Comparison of ENCODE assay signal across 21 cellular contexts in the genomic region with DNA sequence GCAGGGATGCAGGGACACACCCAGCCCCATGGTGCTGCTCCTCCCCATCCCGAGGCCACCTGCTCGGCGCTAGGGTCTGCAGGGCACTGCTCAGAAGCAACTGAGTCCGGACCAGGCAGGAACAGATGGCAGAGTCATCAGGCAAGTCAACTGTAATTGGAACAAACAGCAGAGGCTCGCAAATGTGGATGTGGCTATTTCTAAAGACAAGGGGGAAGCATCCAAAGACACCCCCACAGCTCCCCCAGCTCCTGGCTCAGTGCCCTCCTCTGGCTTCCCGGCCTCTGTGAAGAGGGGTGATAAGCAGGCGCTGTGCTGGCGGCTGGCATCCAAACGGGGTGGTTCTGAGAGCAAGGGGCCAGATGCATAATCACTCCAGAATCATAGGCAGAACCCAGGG.
DNase-seq lines count a peak whose midpoint lies in the region; ATAC-seq and TF ChIP-seq lines count a peak whose summit lies in the region.
"Had no signal": no experiment of that assay in that cellular context is flagged by ENCODE, and none has a peak within 500 bp of the region (broad histone marks: within the 10 kb centered on the region; RNA-seq: fewer than 3 reads in every experiment).

No MANE protein-coding gene starts in this region.

- no peak for TF ChIP-seq EP300 in SK-N-SH (IDR thresholded peaks at IDR 0.05; ENCODE audit: borderline replicate concordance in 1 of 2, low read depth in 1 of 2, low read length in 1 of 2)

- H3K4me1 ChIP-seq in SK-N-SH (ENCODE audit: control insufficient read depth in 1 of 2, insufficient read depth in 2 of 2, low read depth in 1 of 2, low read length in 1 of 2) (peaks cover 0 to 24% of the 10 kb centered on the region in 2 experiments; a peak in 1 of 4 replicates), tibial artery (no peaks in the 10 kb centered on the region)

- no peaks in the 10 kb centered on the region for H4K20me1 ChIP-seq in SK-N-SH (ENCODE audit: insufficient read depth)
- H4K20me1 ChIP-seq: BLaER1 had no signal

- no peaks in the 10 kb centered on the region for H3K9me2 ChIP-seq in SK-N-SH

- DNase-seq in SK-N-SH = peak; percentile 56
- DNase-seq in NCI-H1092 treated with DMSO at 0.1 percent for 48 hours (lab: John Stamatoyannopoulos, UW) = peak; percentile 45
- peak; percentile 74 to 86 for DNase-seq in NCI-H524 (lab: John Stamatoyannopoulos, UW)
- peak; percentile 44 for DNase-seq in retina
- no peak for DNase-seq in GDM1 (lab: John Stamatoyannopoulos, UW)
- no peak for DNase-seq in tibial artery
- DNase-seq: CD4-positive, alpha-beta memory T cell; EL; GM23248; HCEC 1CT; MG63; NCI-H1436; NCI-H2029 treated with DMSO at 0.1 percent for 48 hours; NCI-H446; NCI-H69; T-helper 1 cell had no signal

- CTCF ChIA-PET in SK-N-SH (lab: Yijun Ruan, JAX) = interaction anchor here (1.2 to 4.3 kb wide), 2 partner anchors 10 to 284 kb away, joined by 4 to 27 read pairs; no protein-coding TSS in a partner anchor

- no peaks in the 10 kb centered on the region for H3F3A ChIP-seq in SK-N-SH (replicated peaks; ENCODE audit: insufficient read depth)

- no peak for TF ChIP-seq RAD21 in SK-N-SH (IDR thresholded peaks at IDR 0.05; ENCODE audit: low read length)

- H3K27ac ChIP-seq in SK-N-SH (ENCODE audit: low read depth in 2 of 2, low read length in 1 of 2) = peak overlapping the region in 1 of 2 experiments; percentile 53; a peak in 1 of 4 replicates
- no peak overlapping the region for H3K27ac ChIP-seq in tibial artery
- H3K27ac ChIP-seq: BLaER1, GM23248, HL-60 had no signal

- ATAC-seq in SK-N-SH treated with all-trans-retinoic acid at 6 μM for 48 hours = no peak
- ATAC-seq: HepG2 had no signal

- TF ChIP-seq CTCF in SK-N-SH (IDR thresholded peaks at IDR 0.05) (no peak), tibial artery (IDR thresholded peaks at IDR 0.05) (no peak)

- no peaks in the 10 kb centered on the region for H3K27me3 ChIP-seq in SK-N-SH (ENCODE audit: insufficient read depth)
- peaks cover 0 to 3% of the 10 kb centered on the region in 2 donors for H3K27me3 ChIP-seq in tibial artery
- H3K27me3 ChIP-seq: BLaER1, MG63 had no signal

- no peak overlapping the region for H3K4me2 ChIP-seq in SK-N-SH
- H3K4me2 ChIP-seq: BLaER1 had no signal

- H3K4me3 ChIP-seq in SK-N-SH (ENCODE audit: low read depth in 2 of 2, low read length in 1 of 2) (no peak overlapping the region), tibial artery (no peak overlapping the region)
- H3K4me3 ChIP-seq: BLaER1, GM23248, K562, MG63 had no signal

- H2AFZ ChIP-seq in SK-N-SH (ENCODE audit: low read depth) = no peak overlapping the region
- H2AFZ ChIP-seq: GM23248 had no signal

- H3K9ac ChIP-seq in SK-N-SH = no peak overlapping the region
- H3K9ac ChIP-seq: BLaER1, GM23248 had no signal

- H3K36me3 ChIP-seq in SK-N-SH (replicated peaks in 1 of 2; ENCODE audit: control insufficient read depth in 1 of 2, insufficient read depth in 2 of 2, low read length in 1 of 2) (no peaks in the 10 kb centered on the region), tibial artery (no peaks in the 10 kb centered on the region)
- H3K36me3 ChIP-seq: BLaER1, MG63 had no signal

- no peaks in the 10 kb centered on the region for H3K79me2 ChIP-seq in SK-N-SH (ENCODE audit: insufficient read depth)

- POLR2A ChIA-PET in SK-N-SH (lab: Yijun Ruan, JAX) = no interaction called here

- intact Hi-C loops in tibial artery (cut with DNase I; ENCODE audit: low total_unique reads) = no loop called here

- no peaks in the 10 kb centered on the region for H3K9me3 ChIP-seq in SK-N-SH
- H3K9me3 ChIP-seq in tibial artery = peaks cover 0 to 15% (median 12%) of the 10 kb centered on the region in 3 donors

- WGBS in SK-N-SH (ENCODE audit: low lambda C conversion rate) = 50% methylated on average over 8 of the region's 9 CpGs

TF ChIP-seq in SK-N-SH, 30 proteins besides CTCF, POLR2A, EP300 and RAD21:
- TF ChIP-seq GATA2 (CRISPR knock-in tag; IDR thresholded peaks at IDR 0.05) = peak; percentile 22; the same call in 1 of the 2 replicates
- TF ChIP-seq SIN3A (IDR thresholded peaks at IDR 0.05; ENCODE audit: borderline replicate concordance, low read depth, low read length) = no peak
- no peak for TF ChIP-seq TEAD4 (IDR thresholded peaks at IDR 0.05; ENCODE audit: borderline replicate concordance, insufficient read depth)

TF ChIP-seq in SK-N-SH treated with all-trans-retinoic acid at 6 μM for 48 hours, 23 proteins besides CTCF, POLR2A, EP300 and RAD21:
- TF ChIP-seq, protein P1, sequence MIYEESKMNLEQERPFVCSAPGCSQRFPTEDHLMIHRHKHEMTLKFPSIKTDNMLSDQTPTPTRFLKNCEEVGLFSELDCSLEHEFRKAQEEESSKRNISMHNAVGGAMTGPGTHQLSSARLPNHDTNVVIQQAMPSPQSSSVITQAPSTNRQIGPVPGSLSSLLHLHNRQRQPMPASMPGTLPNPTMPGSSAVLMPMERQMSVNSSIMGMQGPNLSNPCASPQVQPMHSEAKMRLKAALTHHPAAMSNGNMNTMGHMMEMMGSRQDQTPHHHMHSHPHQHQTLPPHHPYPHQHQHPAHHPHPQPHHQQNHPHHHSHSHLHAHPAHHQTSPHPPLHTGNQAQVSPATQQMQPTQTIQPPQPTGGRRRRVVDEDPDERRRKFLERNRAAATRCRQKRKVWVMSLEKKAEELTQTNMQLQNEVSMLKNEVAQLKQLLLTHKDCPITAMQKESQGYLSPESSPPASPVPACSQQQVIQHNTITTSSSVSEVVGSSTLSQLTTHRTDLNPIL (CRISPR knock-in tag; IDR thresholded peaks at IDR 0.05; ENCODE audit: low read depth) = no peak
- TF ChIP-seq ESRRG (CRISPR knock-in tag; IDR thresholded peaks at IDR 0.05) (no peak), ZNF565 (CRISPR knock-in tag; conservative IDR thresholded peaks at IDR 0.05; ENCODE audit: low read depth) (no peak), ZC3H10 (CRISPR knock-in tag; IDR thresholded peaks at IDR 0.05) (no peak), ZNF8 (CRISPR knock-in tag; IDR thresholded peaks at IDR 0.05) (no peak)
TF ChIP-seq in SK-N-SH treated with all-trans-retinoic acid at 6 μM for 48 hours: peak in this region for 0.

Comparison
In these comparisons a context has a peak if more than half of its experiments do, and no peak if none do; other contexts are left out.
1. DNase-seq: peak in SK-N-SH (single experiment), NCI-H1092 treated with DMSO at 0.1 percent for 48 hours (single experiment), NCI-H524 (2 of 2) and retina (single experiment); none in GDM1 (single experiment) and tibial artery (0 of 2).